In the genomic region with DNA sequence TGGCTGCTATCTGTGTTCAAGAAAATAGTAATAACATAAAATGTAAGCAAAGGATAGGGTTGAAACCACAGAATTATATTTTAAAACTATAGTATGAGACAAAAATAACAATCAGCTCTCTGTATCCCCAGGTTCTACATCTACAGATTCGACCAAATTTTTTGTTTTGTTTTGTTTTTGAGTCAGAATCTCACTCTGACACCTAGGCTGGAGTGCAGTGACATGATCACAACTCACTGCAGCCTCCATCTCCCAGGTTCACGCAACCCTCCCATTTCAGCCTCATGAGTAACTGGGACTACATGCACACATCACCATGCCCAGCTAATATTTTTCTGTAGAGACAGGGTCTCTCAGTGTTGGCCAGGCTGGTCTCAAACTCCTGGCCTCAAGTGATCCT, we compare ENCODE assay signal across 13 cellular contexts.
DNase-seq lines count a peak whose midpoint lies in the region; ATAC-seq and TF ChIP-seq lines count a peak whose summit lies in the region.
"Had no signal": no experiment of that assay in that cellular context is flagged by ENCODE, and none has a peak within 500 bp of the region (broad histone marks: within the 10 kb centered on the region; RNA-seq: fewer than 3 reads in every experiment).

No MANE protein-coding gene starts in this region.

- CTCF ChIA-PET in mammary epithelial cell (lab: Charles Lee; ENCODE audit: low non-redundant PET): no interaction called here
- CTCF ChIA-PET in WTC11 (lab: Charles Lee): no interaction called here

- H3K18ac ChIP-seq in H9 (ENCODE audit: insufficient read length, low read depth, low read length): no peak overlapping the region
- H3K18ac ChIP-seq in mesenchymal stem cell (ENCODE audit: low read depth in 1 of 2, low read length in 2 of 2): peak overlapping the region in 1 of 2 experiments; percentile 40

- H2AK5ac ChIP-seq in H9 (ENCODE audit: insufficient read length, low read length) (no peak overlapping the region), mesenchymal stem cell (ENCODE audit: low read length, severe bottlenecking) (no peak overlapping the region)

- H4K5ac ChIP-seq in H9 (ENCODE audit: insufficient read length, low read depth, low read length): no peak overlapping the region

- H3K4me3 ChIP-seq in mammary epithelial cell (replicated peaks in 1 of 3; ENCODE audit: insufficient read depth in 1 of 3, low read depth in 2 of 3, low read length in 3 of 3): no peak overlapping the region
- no peak overlapping the region for H3K4me3 ChIP-seq in breast epithelium
- H3K4me3 ChIP-seq in mesenchymal stem cell (ENCODE audit: insufficient read depth in 1 of 2, low read depth in 1 of 2, low read length in 2 of 2): no peak overlapping the region

- 79% methylated on average over 2 of the region's 2 CpGs for WGBS in mammary epithelial cell (ENCODE audit: low coverage, missing lambda C conversion rate)
- WGBS in H9 (ENCODE audit: extremely low coverage, insufficient read length, low lambda C conversion rate): no CpG with 5 or more reads among the region's 2 CpGs
- WGBS in mesenchymal stem cell: 85% methylated on average over 2 of the region's 2 CpGs

- H3K4me2 ChIP-seq in mammary epithelial cell (ENCODE audit: insufficient read depth, low read depth, low read length) (no peak overlapping the region), H9 (ENCODE audit: insufficient read depth, insufficient read length, low read length) (no peak overlapping the region), mesenchymal stem cell (ENCODE audit: low read length, poor library complexity, severe bottlenecking) (no peak overlapping the region)

- peak overlapping the region in 2 of 3 experiments; percentile 13 to 75; a peak in 3 of 7 replicates for H3K27ac Mint-ChIP-seq in H9
- peak overlapping the region; percentile 95 for H3K27ac Mint-ChIP-seq in WTC11
- peak overlapping the region in 1 of 2 donors; percentile 45 for H3K27ac Mint-ChIP-seq in natural killer cell treated with Interleukin-12 subunit alpha and Interleukin-12 subunit beta and Interleukin-15 and Interleukin-18, amount 100 ng/mL, for 72 hours

- H3K9me3 ChIP-seq in mammary epithelial cell (replicated peaks; ENCODE audit: insufficient read depth, low read length): no peaks in the 10 kb centered on the region
- no peaks in the 10 kb centered on the region for H3K9me3 ChIP-seq in breast epithelium
- no peaks in the 10 kb centered on the region for H3K9me3 ChIP-seq in H9 (ENCODE audit: control insufficient read depth, low read depth, low read length)
- no peaks in the 10 kb centered on the region for H3K9me3 ChIP-seq in mesenchymal stem cell (ENCODE audit: control insufficient read depth, low read length)

- H3K9me3 Mint-ChIP-seq in H9: no peaks in the 10 kb centered on the region
- H3K9me3 Mint-ChIP-seq in WTC11: no peaks in the 10 kb centered on the region
- H3K9me3 Mint-ChIP-seq in natural killer cell treated with Interleukin-12 subunit alpha and Interleukin-12 subunit beta and Interleukin-15 and Interleukin-18, amount 100 ng/mL, for 72 hours: no peaks in the 10 kb centered on the region

- H3K14ac ChIP-seq in H9 (ENCODE audit: insufficient read depth, low read length) (no peak overlapping the region), mesenchymal stem cell (ENCODE audit: low read length in 2 of 2) (no peak overlapping the region)

- H2AFZ ChIP-seq in mammary epithelial cell (ENCODE audit: low read depth, low read length): no peak overlapping the region
- H2AFZ ChIP-seq in H9 (ENCODE audit: low read length): no peak overlapping the region
- H2AFZ ChIP-seq in mesenchymal stem cell (ENCODE audit: low read depth, low read length): no peak overlapping the region

- no peak for TF ChIP-seq CTCF in mammary epithelial cell (conservative IDR thresholded peaks at IDR 0.05 in 1 of 2, IDR thresholded peaks at IDR 0.05 in 1 of 2; ENCODE audit: extremely low read depth in 1 of 2, insufficient read depth in 1 of 2, low read depth in 1 of 2, low read length in 2 of 2)
- TF ChIP-seq CTCF in breast epithelium (IDR thresholded peaks at IDR 0.05): no peak
- TF ChIP-seq CTCF in H9 (conservative IDR thresholded peaks at IDR 0.05): no peak
- TF ChIP-seq CTCF in WTC11 (IDR thresholded peaks at IDR 0.05): no peak

- H2BK120ac ChIP-seq in H9 (ENCODE audit: low read depth, low read length, poor library complexity, severe bottlenecking) (no peak overlapping the region), mesenchymal stem cell (ENCODE audit: low read depth, low read length) (no peak overlapping the region)

- no peaks in the 10 kb centered on the region for H3K4me1 ChIP-seq in mammary epithelial cell (ENCODE audit: insufficient read depth, low read length)
- no peaks in the 10 kb centered on the region for H3K4me1 ChIP-seq in breast epithelium
- peaks cover 2% of the 10 kb centered on the region; the same call in 1 of the 2 replicates for H3K4me1 ChIP-seq in H9 (ENCODE audit: insufficient read depth, low read length)
- peaks cover 1% of the 10 kb centered on the region for H3K4me1 ChIP-seq in mesenchymal stem cell (ENCODE audit: control insufficient read depth, insufficient read depth, low read depth, low read length)

- H2BK12ac ChIP-seq in H9 (ENCODE audit: insufficient read length, low read depth, low read length) (no peak overlapping the region), mesenchymal stem cell (ENCODE audit: low read length in 2 of 2) (no peak overlapping the region)

- no peak overlapping the region for H3K4ac ChIP-seq in H9 (ENCODE audit: low read depth, low read length)
- H3K4ac ChIP-seq in mesenchymal stem cell (ENCODE audit: low read depth in 1 of 2, low read length in 2 of 2): no peak overlapping the region

- dilution Hi-C loops in mammary epithelial cell (cut with HindIII; ENCODE audit: low sequenced_read_pairs): no loop called here

- H4K8ac ChIP-seq in H9 (replicated peaks; ENCODE audit: insufficient read length, low read depth, low read length) (no peak overlapping the region), mesenchymal stem cell (ENCODE audit: low read length) (peak overlapping the region; percentile 60)

- H3K27me3 Mint-ChIP-seq in H9 (ENCODE audit: low read depth) (no peaks in the 10 kb centered on the region), WTC11 (ENCODE audit: low read depth) (no peaks in the 10 kb centered on the region)
- H3K27me3 Mint-ChIP-seq in natural killer cell treated with Interleukin-12 subunit alpha and Interleukin-12 subunit beta and Interleukin-15 and Interleukin-18, amount 100 ng/mL, for 72 hours: no peaks in the 10 kb centered on the region
- H3K27me3 Mint-ChIP-seq: CD4-positive, alpha-beta memory T cell had no signal

- no peaks in the 10 kb centered on the region for H3K79me1 ChIP-seq in H9 (ENCODE audit: insufficient read depth, low read depth, low read length, poor library complexity, severe bottlenecking)
- peaks cover 5% of the 10 kb centered on the region for H3K79me1 ChIP-seq in mesenchymal stem cell (replicated peaks; ENCODE audit: low read length, poor library complexity, severe bottlenecking)

- H3K79me2 ChIP-seq in mammary epithelial cell (ENCODE audit: insufficient read depth, low read length) (no peaks in the 10 kb centered on the region), H9 (ENCODE audit: insufficient read depth, low read length) (no peaks in the 10 kb centered on the region)

- no peak overlapping the region for H3K9ac ChIP-seq in mammary epithelial cell (ENCODE audit: insufficient read depth, low read length)
- no peak overlapping the region for H3K9ac ChIP-seq in H9 (ENCODE audit: extremely low read depth, insufficient read length, low read length)
- H3K9ac ChIP-seq in mesenchymal stem cell (ENCODE audit: low read length): no peak overlapping the region

- H3K36me3 ChIP-seq in mammary epithelial cell (ENCODE audit: insufficient read depth, low read length): no peaks in the 10 kb centered on the region
- no peaks in the 10 kb centered on the region for H3K36me3 ChIP-seq in breast epithelium
- no peaks in the 10 kb centered on the region for H3K36me3 ChIP-seq in mesenchymal stem cell (ENCODE audit: control insufficient read depth in 1 of 2, insufficient read depth in 2 of 2, low read depth in 1 of 2, low read length in 2 of 2)

- H3K4me3 Mint-ChIP-seq in H9 (no peak overlapping the region), WTC11 (no peak overlapping the region)
- H3K4me3 Mint-ChIP-seq in natural killer cell treated with Interleukin-12 subunit alpha and Interleukin-12 subunit beta and Interleukin-15 and Interleukin-18, amount 100 ng/mL, for 72 hours: no peak overlapping the region
- H3K4me3 Mint-ChIP-seq: CD4-positive, alpha-beta memory T cell had no signal

- POLR2A ChIA-PET in WTC11 (lab: Charles Lee): no interaction called here

- H4K91ac ChIP-seq in H9 (ENCODE audit: insufficient read length, low read depth, low read length): no peak overlapping the region
- H4K91ac ChIP-seq in mesenchymal stem cell (ENCODE audit: low read length): no peak overlapping the region

- H3K27me3 ChIP-seq in mammary epithelial cell (ENCODE audit: insufficient read depth, low read length): no peaks in the 10 kb centered on the region
- no peaks in the 10 kb centered on the region for H3K27me3 ChIP-seq in breast epithelium
- no peaks in the 10 kb centered on the region for H3K27me3 ChIP-seq in H9 (ENCODE audit: insufficient read depth, low read length)
- no peaks in the 10 kb centered on the region for H3K27me3 ChIP-seq in mesenchymal stem cell (ENCODE audit: control insufficient read depth in 1 of 2, insufficient read depth in 1 of 2, low read length in 2 of 2)

- peak; percentile 1 for DNase-seq in mammary epithelial cell
- DNase-seq in breast epithelium (ENCODE audit: low spot score in 2 of 2): no peak
- DNase-seq in H9: no peak
- no peak for DNase-seq in WTC11 (ENCODE audit: low spot score)
- no peak for DNase-seq in mesenchymal stem cell
- DNase-seq in stimulated activated naive CD4-positive, alpha-beta T cell (lab: John Stamatoyannopoulos, UW): no peak
- no peak for DNase-seq in left colon
- DNase-seq in natural killer cell treated with Interleukin-12 subunit alpha and Interleukin-12 subunit beta and Interleukin-15 and Interleukin-18, amount 100 ng/mL, for 72 hours (ENCODE audit: low spot score): no peak
- DNase-seq: C1 segment of cervical spinal cord; Calu3; CD4-positive, alpha-beta memory T cell; DND-41 had no signal

- no peak for ATAC-seq in WTC11
- no peak for ATAC-seq in left colon
- no peak for ATAC-seq in natural killer cell treated with Interleukin-12 subunit alpha and Interleukin-12 subunit beta and Interleukin-15 and Interleukin-18, amount 100 ng/mL, for 72 hours
- ATAC-seq: HCT116 had no signal

- H3K23ac ChIP-seq in H9 (ENCODE audit: insufficient read length, low read depth, low read length): no peak overlapping the region
- H3K23ac ChIP-seq in mesenchymal stem cell (ENCODE audit: low read length in 2 of 2): no peak overlapping the region

- no peak for TF ChIP-seq POLR2A in breast epithelium (IDR thresholded peaks at IDR 0.05)

- H3K27ac ChIP-seq in mammary epithelial cell (ENCODE audit: insufficient read depth, low read depth, low read length) (no peak overlapping the region), breast epithelium (no peak overlapping the region), H9 (ENCODE audit: insufficient read length, low read depth, low read length) (no peak overlapping the region), mesenchymal stem cell (ENCODE audit: low read length, poor library complexity, severe bottlenecking) (no peak overlapping the region)

- no peak overlapping the region for H2BK20ac ChIP-seq in H9 (ENCODE audit: low read depth, low read length, poor library complexity, severe bottlenecking)

- no peak overlapping the region for H3T11ph ChIP-seq in H9 (ENCODE audit: low read length)

- H4K20me1 ChIP-seq in mammary epithelial cell (ENCODE audit: insufficient read depth, low read length) (no peaks in the 10 kb centered on the region), H9 (ENCODE audit: control insufficient read depth, insufficient read depth, insufficient read length) (no peaks in the 10 kb centered on the region)

- H3K56ac ChIP-seq in H9 (ENCODE audit: insufficient read length, low read depth, low read length): no peak overlapping the region

- intact Hi-C loops in mammary epithelial cell (cut with micrococcal nuclease) (no loop called here), breast epithelium (cut with DNase I; ENCODE audit: low total_unique reads) (no loop called here), left colon (cut with DNase I, micrococcal nuclease) (no loop called here)

- no peaks in the 10 kb centered on the region for H3K23me2 ChIP-seq in H9 (ENCODE audit: insufficient read length, low read depth, low read length, poor library complexity, severe bottlenecking)

- H3K36me3 Mint-ChIP-seq in H9 (ENCODE audit: insufficient read depth in 1 of 3, low read depth in 3 of 3) (peaks cover 0 to 5% (median 0%) of the 10 kb centered on the region in 3 experiments; a peak in 2 of 7 replicates), WTC11 (0 out of 2 replicates have a peak, but pooled peaks cover 3% of the 10 kb centered on the region)
- H3K36me3 Mint-ChIP-seq in natural killer cell treated with Interleukin-12 subunit alpha and Interleukin-12 subunit beta and Interleukin-15 and Interleukin-18, amount 100 ng/mL, for 72 hours: no peaks in the 10 kb centered on the region

- BruUV-seq in mammary epithelial cell (replicated peaks; lab: Mats Ljungman, UMichigan): no TSS peak

- H2BK5ac ChIP-seq in H9 (ENCODE audit: insufficient read length, low read length): no peak overlapping the region
- H2BK5ac ChIP-seq in mesenchymal stem cell (ENCODE audit: low read depth, low read length, poor library complexity, severe bottlenecking): no peak overlapping the region

- H3K4me1 Mint-ChIP-seq in H9: peaks cover 12 to 15% of the 10 kb centered on the region in 2 experiments
- peaks cover 18% of the 10 kb centered on the region for H3K4me1 Mint-ChIP-seq in WTC11
- H3K4me1 Mint-ChIP-seq in natural killer cell treated with Interleukin-12 subunit alpha and Interleukin-12 subunit beta and Interleukin-15 and Interleukin-18, amount 100 ng/mL, for 72 hours (ENCODE audit: low read depth in 2 of 2): peaks cover 2 to 10% of the 10 kb centered on the region in 2 donors

- in situ Hi-C loops in mammary epithelial cell (cut with MboI; ENCODE audit: low sequenced_read_pairs in 2 of 2): no loop called here

- H2BK15ac ChIP-seq in H9 (ENCODE audit: low read depth, low read length): no peak overlapping the region
- H2BK15ac ChIP-seq in mesenchymal stem cell (ENCODE audit: low read depth, poor library complexity, severe bottlenecking): no peak overlapping the region
